12 cellular contexts compared by ENCODE assay signal in the genomic region with DNA sequence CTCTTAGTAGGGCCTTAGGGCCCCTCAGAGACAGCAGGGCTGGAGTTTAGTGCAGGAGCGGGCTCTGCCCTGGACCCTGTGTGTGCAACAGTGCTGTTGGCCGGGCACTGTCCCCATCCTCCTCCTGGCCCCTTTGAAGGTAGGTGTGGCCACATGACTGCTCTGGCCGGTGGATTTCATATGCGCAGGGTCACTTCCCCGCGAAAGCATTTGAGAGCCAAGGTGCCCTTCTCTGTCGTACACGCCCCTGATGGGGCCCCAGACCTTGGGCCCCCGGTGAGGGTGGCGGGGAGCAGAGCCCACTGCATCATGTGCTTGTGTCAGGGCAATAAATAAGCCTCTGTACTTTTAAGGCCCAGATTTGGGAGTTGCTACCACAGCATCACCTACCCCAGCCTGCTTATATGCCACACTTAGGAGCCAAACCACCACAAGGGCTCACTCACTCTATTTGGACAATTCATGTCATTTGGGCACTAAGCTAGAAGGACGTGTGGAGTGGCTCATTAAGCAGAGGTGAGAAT. TPM values are rescaled to one million over a fixed set of nuclear protein-coding genes. Genes with fewer than 3 reads are reported as not detected.
DNase-seq lines count a peak whose midpoint lies in the region; ATAC-seq and TF ChIP-seq lines count a peak whose summit lies in the region.
"Had no signal": no experiment of that assay in that cellular context is flagged by ENCODE, and none has a peak within 500 bp of the region (broad histone marks: within the 10 kb centered on the region; RNA-seq: fewer than 3 reads in every experiment).

No MANE protein-coding gene starts in this region.

- H3K9me2 ChIP-seq in OCI-LY1 (ENCODE audit: low read depth, low read length): no peaks in the 10 kb centered on the region

- H3K27ac ChIP-seq in OCI-LY1 (ENCODE audit: low read depth, low read length, poor library complexity, severe bottlenecking) (peak overlapping the region; percentile 66), parathyroid adenoma (no peak overlapping the region)
- H3K27ac ChIP-seq: foreskin keratinocyte, tibial artery had no signal

- no peaks in the 10 kb centered on the region for H3K27me3 ChIP-seq in OCI-LY1 (ENCODE audit: insufficient read depth, low read length)
- H3K27me3 ChIP-seq in parathyroid adenoma (ENCODE audit: control insufficient read depth, insufficient read depth, low read length): no peaks in the 10 kb centered on the region
- H3K27me3 ChIP-seq: foreskin keratinocyte had no signal

- peaks cover 43% of the 10 kb centered on the region for H3K4me1 ChIP-seq in OCI-LY1 (ENCODE audit: insufficient read depth, low read length, severe bottlenecking)
- peaks cover 24% of the 10 kb centered on the region for H3K4me1 ChIP-seq in parathyroid adenoma

- no peak for ATAC-seq in GM21423 (IDR thresholded peaks at IDR 0.05; ENCODE audit: unreplicated experiment)
- ATAC-seq: Panc1 had no signal

- H3K4me3 ChIP-seq in OCI-LY1 (ENCODE audit: low read depth, low read length, poor library complexity, severe bottlenecking) (no peak overlapping the region), fibroblast of villous mesenchyme (ENCODE audit: low read depth, low read length) (peak overlapping the region; percentile 40), parathyroid adenoma (ENCODE audit: low read depth, low read length) (no peak overlapping the region)
- H3K4me3 ChIP-seq: tibial artery had no signal

- H3K79me2 ChIP-seq in OCI-LY1 (ENCODE audit: insufficient read depth, low read length) (no peaks in the 10 kb centered on the region), parathyroid adenoma (no peaks in the 10 kb centered on the region)

- H3K9me3 ChIP-seq in OCI-LY1 (ENCODE audit: low read length): no peaks in the 10 kb centered on the region
- no peaks in the 10 kb centered on the region for H3K9me3 ChIP-seq in parathyroid adenoma (ENCODE audit: control insufficient read depth, low read length)
- H3K9me3 ChIP-seq: tibial artery had no signal

- H2AFZ ChIP-seq in OCI-LY1 (ENCODE audit: low read length) (no peak overlapping the region), parathyroid adenoma (peak overlapping the region; percentile 54)

- no peak overlapping the region; the same call in 1 of the 2 replicates for H3K9ac ChIP-seq in OCI-LY1 (ENCODE audit: low read length)
- no peak overlapping the region for H3K9ac ChIP-seq in parathyroid adenoma

- H3K36me3 ChIP-seq in OCI-LY1 (ENCODE audit: insufficient read depth, low read length) (no peaks in the 10 kb centered on the region), parathyroid adenoma (ENCODE audit: control insufficient read depth, insufficient read depth, low read length) (no peaks in the 10 kb centered on the region)

- no peaks in the 10 kb centered on the region for H4K20me1 ChIP-seq in OCI-LY1 (ENCODE audit: insufficient read depth, low read length)

- TF ChIP-seq CTCF in OCI-LY1 (IDR thresholded peaks at IDR 0.05; ENCODE audit: low read length) (no peak), fibroblast of villous mesenchyme (IDR thresholded peaks at IDR 0.05; ENCODE audit: insufficient read depth, low read depth, low read length) (no peak), parathyroid adenoma (IDR thresholded peaks at IDR 0.05) (no peak)

- H3F3A ChIP-seq in OCI-LY1 (ENCODE audit: insufficient read depth, low read length): no peaks in the 10 kb centered on the region

- H3K4me2 ChIP-seq in OCI-LY1 (ENCODE audit: low read length): peak overlapping the region; percentile 43; the same call in 1 of the 2 replicates
- H3K4me2 ChIP-seq in parathyroid adenoma (ENCODE audit: low read length): no peak overlapping the region

- DNase-seq in NCI-H1694 treated with DMSO at 0.1 percent for 48 hours (lab: John Stamatoyannopoulos, UW) (peak; percentile 61), NCI-H1694 (lab: John Stamatoyannopoulos, UW) (no peak), fibroblast of villous mesenchyme (ENCODE audit: low read depth) (no peak), ACHN (no peak), islet precursor cell (no peak)
- DNase-seq: natural killer cell, tibial artery had no signal

- in situ Hi-C loops in ACHN (cut with HindIII; ENCODE audit: low pct_ligation_motif_present, low pct_unique_long_range_greater_than_20kb, low sequenced_read_pairs): no loop called here

RNA-seq across cellular contexts. Expression of a gene that starts 15.5 kb away (rescaled TPM):
- total RNA-seq in fibroblast of villous mesenchyme: 5.8 and 10.4 TPM in 2 replicates
